Comparison of ENCODE assay signal across 19 cellular contexts in genomic region chr9:90909225-90909624, GRCh38.
DNase-seq lines count a peak whose midpoint lies in the region; ATAC-seq and TF ChIP-seq lines count a peak whose summit lies in the region.
"Had no signal": no experiment of that assay in that cellular context is flagged by ENCODE, and none has a peak within 500 bp of the region (broad histone marks: within the 10 kb centered on the region; RNA-seq: fewer than 3 reads in every experiment).

No MANE protein-coding gene starts in this region.

- H3K27ac ChIP-seq in OCI-LY7 (ENCODE audit: low read depth, low read length, poor library complexity, severe bottlenecking) = no peak overlapping the region
- no peak overlapping the region for H3K27ac ChIP-seq in uterus
- no peak overlapping the region for H3K27ac ChIP-seq in dorsolateral prefrontal cortex
- H3K27ac ChIP-seq: breast epithelium had no signal

- BruUV-seq in OCI-LY7 (replicated peaks; lab: Mats Ljungman, UMichigan) = no TSS peak

- intact Hi-C loops in OCI-LY7 (cut with micrococcal nuclease; ENCODE audit: unreplicated experiment) (no loop called here), uterus (cut with DNase I; ENCODE audit: low total_unique reads) (no loop called here), dorsolateral prefrontal cortex (cut with DNase I) (no loop called here)

- no peaks in the 10 kb centered on the region for H3K79me2 ChIP-seq in OCI-LY7 (ENCODE audit: insufficient read depth, low read depth, low read length)

- peak overlapping the region; percentile 34 for H3K4me2 ChIP-seq in OCI-LY7 (ENCODE audit: low read length)

- no peak for TF ChIP-seq CTCF in OCI-LY7 (conservative IDR thresholded peaks at IDR 0.05; ENCODE audit: low read length)
- TF ChIP-seq CTCF in uterus (IDR thresholded peaks at IDR 0.05) = no peak
- TF ChIP-seq CTCF in dorsolateral prefrontal cortex (IDR thresholded peaks at IDR 0.05 in 54 of 56, conservative IDR thresholded peaks at IDR 0.05 in 2 of 56; ENCODE audit: low read depth in 1 of 56, partially characterized antibody in 56 of 56) = no peak

- no peak for TF ChIP-seq POLR2A in uterus (IDR thresholded peaks at IDR 0.05)

- H2AFZ ChIP-seq in OCI-LY7 (ENCODE audit: low read length) = no peak overlapping the region

- H3K4me1 ChIP-seq in OCI-LY7 (ENCODE audit: insufficient read depth, low read length, poor library complexity, severe bottlenecking) (peaks cover 39% of the 10 kb centered on the region), uterus (no peaks in the 10 kb centered on the region)
- H3K4me1 ChIP-seq: HAP-1 had no signal

- ATAC-seq in GM18502 (IDR thresholded peaks at IDR 0.05; ENCODE audit: poor library complexity, unreplicated experiment) = peak; percentile 61
- peak; percentile 44 for ATAC-seq in GM19328 (IDR thresholded peaks at IDR 0.05; ENCODE audit: unreplicated experiment)
- ATAC-seq in HG02852 (IDR thresholded peaks at IDR 0.05; ENCODE audit: unreplicated experiment) = peak; percentile 58
- ATAC-seq in HG02970 (IDR thresholded peaks at IDR 0.05; ENCODE audit: low FRiP score, unreplicated experiment) = no peak

- CTCF ChIA-PET in OCI-LY7 (lab: Charles Lee; ENCODE audit: unreplicated experiment) = interaction anchor here (0.5 kb wide), 1 partner anchor 723 kb away, joined by 13 read pairs; no protein-coding TSS in a partner anchor

- POLR2A ChIA-PET in OCI-LY7 (lab: Charles Lee) = interaction anchor here (0.6 to 1.6 kb wide), 3 partner anchors 9 to 85 kb away, joined by 3 to 4 read pairs (median 4); no protein-coding TSS in a partner anchor

- H3K9me2 ChIP-seq in OCI-LY7 (ENCODE audit: insufficient read depth, low read length) = no peaks in the 10 kb centered on the region

- H3K9me3 ChIP-seq in OCI-LY7 (ENCODE audit: low read length) = no peaks in the 10 kb centered on the region
- no peaks in the 10 kb centered on the region for H3K9me3 ChIP-seq in uterus
- H3K9me3 ChIP-seq: breast epithelium, HAP-1 had no signal

- DNase-seq in OCI-LY7 (ENCODE audit: low spot score) (peak; percentile 51), uterus (no peak), dorsolateral prefrontal cortex (no peak)
- DNase-seq in stimulated activated CD4-positive, alpha-beta T cell treated with anti-CD3 and anti-CD28 coated beads, Interleukin-2, amount 100 ng/mL, for 24 hours = no peak
- DNase-seq: activated CD4-positive, alpha-beta T cell treated with anti-CD3 and anti-CD28 coated beads for 48 hours; activated gamma-delta T cell; CD4-positive, alpha-beta memory T cell; cortex of kidney; Kasumi-1; NCI-H1105 treated with DMSO at 0.1 percent for 48 hours; NCI-H69; Right ventricle myocardium superior; SW 1271 had no signal

- no peak overlapping the region for H3K4me3 ChIP-seq in OCI-LY7 (ENCODE audit: low read depth, low read length, poor library complexity, severe bottlenecking)
- H3K4me3 ChIP-seq in uterus = no peak overlapping the region
- no peak overlapping the region for H3K4me3 ChIP-seq in dorsolateral prefrontal cortex
- H3K4me3 ChIP-seq: breast epithelium, HAP-1 had no signal

- H3K27me3 ChIP-seq in uterus (no peaks in the 10 kb centered on the region), dorsolateral prefrontal cortex (peaks cover 0 to 8% (median 0%) of the 10 kb centered on the region in 45 donors)
- H3K27me3 ChIP-seq: breast epithelium had no signal

- H3K36me3 ChIP-seq in OCI-LY7 (ENCODE audit: insufficient read depth, low read length) (no peaks in the 10 kb centered on the region), uterus (no peaks in the 10 kb centered on the region)
- H3K36me3 ChIP-seq: breast epithelium, HAP-1 had no signal

- no peaks in the 10 kb centered on the region for H4K20me1 ChIP-seq in OCI-LY7 (ENCODE audit: insufficient read depth, low read length)
